ENCODE assay signal across 1 cellular context in genomic region chr18:9549405-9549804, GRCh38.
TF ChIP-seq lines count a peak whose summit lies in the region.

No MANE protein-coding gene starts in this region.

TF ChIP-seq in A549, 52 proteins besides CTCF, POLR2A, EP300 and RAD21 (continued from another document):
- TF ChIP-seq, protein P1, sequence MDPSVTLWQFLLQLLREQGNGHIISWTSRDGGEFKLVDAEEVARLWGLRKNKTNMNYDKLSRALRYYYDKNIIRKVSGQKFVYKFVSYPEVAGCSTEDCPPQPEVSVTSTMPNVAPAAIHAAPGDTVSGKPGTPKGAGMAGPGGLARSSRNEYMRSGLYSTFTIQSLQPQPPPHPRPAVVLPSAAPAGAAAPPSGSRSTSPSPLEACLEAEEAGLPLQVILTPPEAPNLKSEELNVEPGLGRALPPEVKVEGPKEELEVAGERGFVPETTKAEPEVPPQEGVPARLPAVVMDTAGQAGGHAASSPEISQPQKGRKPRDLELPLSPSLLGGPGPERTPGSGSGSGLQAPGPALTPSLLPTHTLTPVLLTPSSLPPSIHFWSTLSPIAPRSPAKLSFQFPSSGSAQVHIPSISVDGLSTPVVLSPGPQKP (IDR thresholded peaks at IDR 0.05; ENCODE audit: low read depth, low read length), result no peak
- TF ChIP-seq ZC3H11A (IDR thresholded peaks at IDR 0.05), result no peak
- no peak for TF ChIP-seq EHF (CRISPR knock-in tag; IDR thresholded peaks at IDR 0.05)
- no peak for TF ChIP-seq GATA3 (IDR thresholded peaks at IDR 0.05; ENCODE audit: borderline replicate concordance)
- no peak for TF ChIP-seq RNF2 (IDR thresholded peaks at IDR 0.05; ENCODE audit: borderline replicate concordance, low read depth)
- no peak for TF ChIP-seq KDM5A (IDR thresholded peaks at IDR 0.05)
- no peak for TF ChIP-seq POLR2AphosphoS2 (conservative IDR thresholded peaks at IDR 0.05; ENCODE audit: low read length)
- TF ChIP-seq ESRRA (IDR thresholded peaks at IDR 0.05; ENCODE audit: borderline replicate concordance, low read length), result no peak
